Comparison of ENCODE assay signal across 24 cellular contexts in the genomic region with DNA sequence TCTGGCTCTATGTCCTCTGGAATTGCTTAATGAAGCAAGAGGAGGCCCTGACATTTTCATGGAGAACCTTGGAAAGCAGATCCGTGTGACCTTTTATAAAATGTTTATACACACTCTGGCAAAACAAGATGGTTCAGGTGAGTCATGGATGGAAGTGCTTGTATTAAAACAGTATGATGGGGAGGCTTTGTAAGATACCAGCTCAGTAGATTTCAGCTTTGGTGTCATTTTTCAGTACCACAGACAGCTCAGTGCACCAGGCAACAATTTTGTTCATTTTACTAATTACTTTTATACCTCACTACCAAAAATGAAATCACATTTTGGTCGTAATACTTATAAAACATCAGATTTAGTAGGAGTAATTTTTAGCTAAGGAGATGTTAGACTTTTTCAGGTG. TPM values are rescaled to one million over a fixed set of nuclear protein-coding genes. Genes with fewer than 3 reads are reported as not detected.
DNase-seq lines count a peak whose midpoint lies in the region; ATAC-seq and TF ChIP-seq lines count a peak whose summit lies in the region.
"Had no signal": no experiment of that assay in that cellular context is flagged by ENCODE, and none has a peak within 500 bp of the region (broad histone marks: within the 10 kb centered on the region; RNA-seq: fewer than 3 reads in every experiment).

No MANE protein-coding gene starts in this region.

- H3F3A ChIP-seq in SK-N-SH (replicated peaks; ENCODE audit: insufficient read depth): no peaks in the 10 kb centered on the region

- no peak overlapping the region for H2AFZ ChIP-seq in SK-N-SH (ENCODE audit: low read depth)

- TF ChIP-seq RAD21 in SK-N-SH (IDR thresholded peaks at IDR 0.05; ENCODE audit: low read length): no peak

- H3K4me1 ChIP-seq in SK-N-SH (ENCODE audit: control insufficient read depth in 1 of 2, insufficient read depth in 2 of 2, low read depth in 1 of 2, low read length in 1 of 2): no peaks in the 10 kb centered on the region
- H3K4me1 ChIP-seq in effector memory CD4-positive, alpha-beta T cell (ENCODE audit: control insufficient read depth, insufficient read depth, low read length, poor library complexity, severe bottlenecking): no peaks in the 10 kb centered on the region
- H3K4me1 ChIP-seq: uterus had no signal

- H4K20me1 ChIP-seq in SK-N-SH (ENCODE audit: insufficient read depth): 0 out of 2 replicates have a peak, but pooled peaks cover 2% of the 10 kb centered on the region

- TF ChIP-seq CTCF in SK-N-SH (IDR thresholded peaks at IDR 0.05) (no peak), GM13976 (IDR thresholded peaks at IDR 0.05; ENCODE audit: borderline replicate concordance, control extremely low read depth, extremely low read depth, insufficient read depth, missing control alignments) (no peak)

- H3K9me3 ChIP-seq in SK-N-SH: no peaks in the 10 kb centered on the region
- H3K9me3 ChIP-seq in effector memory CD4-positive, alpha-beta T cell (ENCODE audit: control insufficient read depth, low read length): no peaks in the 10 kb centered on the region
- H3K9me3 ChIP-seq: neutrophil, uterus had no signal

- peaks cover 22% of the 10 kb centered on the region for H3K27me3 ChIP-seq in SK-N-SH (ENCODE audit: insufficient read depth)
- peaks cover 6% of the 10 kb centered on the region for H3K27me3 ChIP-seq in effector memory CD4-positive, alpha-beta T cell (replicated peaks; ENCODE audit: control insufficient read depth, insufficient read depth, low read length, poor library complexity, severe bottlenecking)
- H3K27me3 ChIP-seq: uterus had no signal

- no peak for ATAC-seq in SK-N-SH treated with all-trans-retinoic acid at 6 μM for 48 hours
- ATAC-seq: activated naive CD4-positive, alpha-beta T cell treated with anti-CD3 and anti-CD28 coated beads, Interleukin-2, amount 50 U/mL, for 72 hours; esophagus mucosa; left ventricle myocardium superior had no signal

- no peak for DNase-seq in SK-N-SH
- peak; percentile 48 for DNase-seq in dermis blood vessel endothelial cell
- peak; percentile 11 for DNase-seq in renal cortical epithelial cell (ENCODE audit: low read depth)
- no peak for DNase-seq in effector memory CD4-positive, alpha-beta T cell
- DNase-seq in NCI-H1417 (lab: John Stamatoyannopoulos, UW): no peak
- DNase-seq in GM13976 (ENCODE audit: low spot score): no peak
- DNase-seq: activated B cell treated with CpG ODN at 0.5 μM for 24 hours; activated CD8-positive, alpha-beta memory T cell treated with anti-CD3 and anti-CD28 coated beads for 24 hours; activated T-cell treated with anti-CD3 and anti-CD28 coated beads, Interleukin-2, amount 50 U/mL, for 48 hours; brain microvascular endothelial cell; glutamatergic neuron; left ventricle myocardium superior; NCI-H1105; NCI-H524; SHP77 treated with DMSO at 0.1 percent for 48 hours; substantia nigra; uterus had no signal

- in situ Hi-C loops in GM13976 (cut with MboI; ENCODE audit: low sequenced_read_pairs, unreplicated experiment): no loop called here

- POLR2A ChIA-PET in SK-N-SH (lab: Yijun Ruan, JAX): no interaction called here

- H3K79me2 ChIP-seq in SK-N-SH (ENCODE audit: insufficient read depth): no peaks in the 10 kb centered on the region

- H3K4me3 ChIP-seq in SK-N-SH (ENCODE audit: low read depth in 2 of 2, low read length in 1 of 2): no peak overlapping the region
- H3K4me3 ChIP-seq in effector memory CD4-positive, alpha-beta T cell (ENCODE audit: insufficient read depth, low read depth, low read length, poor library complexity, severe bottlenecking): no peak overlapping the region
- H3K4me3 ChIP-seq: uterus had no signal

- CTCF ChIA-PET in SK-N-SH (lab: Yijun Ruan, JAX): no interaction called here

- H3K9ac ChIP-seq in SK-N-SH: no peak overlapping the region

- H3K4me2 ChIP-seq in SK-N-SH: no peak overlapping the region

- H3K36me3 ChIP-seq in SK-N-SH (replicated peaks in 1 of 2; ENCODE audit: control insufficient read depth in 1 of 2, insufficient read depth in 2 of 2, low read length in 1 of 2): no peaks in the 10 kb centered on the region
- H3K36me3 ChIP-seq in effector memory CD4-positive, alpha-beta T cell (ENCODE audit: control insufficient read depth, insufficient read depth, low read length): no peaks in the 10 kb centered on the region
- H3K36me3 ChIP-seq: brain microvascular endothelial cell, neutrophil, uterus had no signal

- TF ChIP-seq EP300 in SK-N-SH (IDR thresholded peaks at IDR 0.05; ENCODE audit: borderline replicate concordance in 1 of 2, low read depth in 1 of 2, low read length in 1 of 2): no peak

- H3K27ac ChIP-seq in SK-N-SH (ENCODE audit: low read depth in 2 of 2, low read length in 1 of 2): no peak overlapping the region
- no peak overlapping the region for H3K27ac ChIP-seq in effector memory CD4-positive, alpha-beta T cell (ENCODE audit: insufficient read depth, low read length, poor library complexity, severe bottlenecking)
- H3K27ac ChIP-seq: brain microvascular endothelial cell, C4-2B, neutrophil, uterus had no signal

- H3K9me2 ChIP-seq in SK-N-SH: 0 out of 2 replicates have a peak, but pooled peaks cover 3% of the 10 kb centered on the region

- 7% methylated on average over 2 of the region's 2 CpGs for WGBS in SK-N-SH (ENCODE audit: low lambda C conversion rate)

TF ChIP-seq in SK-N-SH treated with all-trans-retinoic acid at 6 μM for 48 hours, 23 proteins besides CTCF, POLR2A, EP300 and RAD21:
- TF ChIP-seq, protein P1, sequence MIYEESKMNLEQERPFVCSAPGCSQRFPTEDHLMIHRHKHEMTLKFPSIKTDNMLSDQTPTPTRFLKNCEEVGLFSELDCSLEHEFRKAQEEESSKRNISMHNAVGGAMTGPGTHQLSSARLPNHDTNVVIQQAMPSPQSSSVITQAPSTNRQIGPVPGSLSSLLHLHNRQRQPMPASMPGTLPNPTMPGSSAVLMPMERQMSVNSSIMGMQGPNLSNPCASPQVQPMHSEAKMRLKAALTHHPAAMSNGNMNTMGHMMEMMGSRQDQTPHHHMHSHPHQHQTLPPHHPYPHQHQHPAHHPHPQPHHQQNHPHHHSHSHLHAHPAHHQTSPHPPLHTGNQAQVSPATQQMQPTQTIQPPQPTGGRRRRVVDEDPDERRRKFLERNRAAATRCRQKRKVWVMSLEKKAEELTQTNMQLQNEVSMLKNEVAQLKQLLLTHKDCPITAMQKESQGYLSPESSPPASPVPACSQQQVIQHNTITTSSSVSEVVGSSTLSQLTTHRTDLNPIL (CRISPR knock-in tag; IDR thresholded peaks at IDR 0.05; ENCODE audit: low read depth): no peak
- no peak for TF ChIP-seq ZNF70 (CRISPR knock-in tag; IDR thresholded peaks at IDR 0.05)
- TF ChIP-seq ISL1 (CRISPR knock-in tag; IDR thresholded peaks at IDR 0.05): no peak

TF ChIP-seq in PFSK-1, 5 proteins besides CTCF, POLR2A, EP300 and RAD21:
- TF ChIP-seq SIN3A (IDR thresholded peaks at IDR 0.05; ENCODE audit: borderline replicate concordance, insufficient read depth, low read length) (no peak), FOXP2 (optimal IDR thresholded peaks at IDR 0.05; ENCODE audit: borderline replicate concordance, extremely low read depth, extremely low read length, insufficient read depth) (no peak), POLR2AphosphoS5 (IDR thresholded peaks at IDR 0.05; ENCODE audit: low read depth, low read length) (no peak), TAF1 (IDR thresholded peaks at IDR 0.05; ENCODE audit: borderline replicate concordance, insufficient read depth, low read length) (no peak)
- TF ChIP-seq, protein P2, sequence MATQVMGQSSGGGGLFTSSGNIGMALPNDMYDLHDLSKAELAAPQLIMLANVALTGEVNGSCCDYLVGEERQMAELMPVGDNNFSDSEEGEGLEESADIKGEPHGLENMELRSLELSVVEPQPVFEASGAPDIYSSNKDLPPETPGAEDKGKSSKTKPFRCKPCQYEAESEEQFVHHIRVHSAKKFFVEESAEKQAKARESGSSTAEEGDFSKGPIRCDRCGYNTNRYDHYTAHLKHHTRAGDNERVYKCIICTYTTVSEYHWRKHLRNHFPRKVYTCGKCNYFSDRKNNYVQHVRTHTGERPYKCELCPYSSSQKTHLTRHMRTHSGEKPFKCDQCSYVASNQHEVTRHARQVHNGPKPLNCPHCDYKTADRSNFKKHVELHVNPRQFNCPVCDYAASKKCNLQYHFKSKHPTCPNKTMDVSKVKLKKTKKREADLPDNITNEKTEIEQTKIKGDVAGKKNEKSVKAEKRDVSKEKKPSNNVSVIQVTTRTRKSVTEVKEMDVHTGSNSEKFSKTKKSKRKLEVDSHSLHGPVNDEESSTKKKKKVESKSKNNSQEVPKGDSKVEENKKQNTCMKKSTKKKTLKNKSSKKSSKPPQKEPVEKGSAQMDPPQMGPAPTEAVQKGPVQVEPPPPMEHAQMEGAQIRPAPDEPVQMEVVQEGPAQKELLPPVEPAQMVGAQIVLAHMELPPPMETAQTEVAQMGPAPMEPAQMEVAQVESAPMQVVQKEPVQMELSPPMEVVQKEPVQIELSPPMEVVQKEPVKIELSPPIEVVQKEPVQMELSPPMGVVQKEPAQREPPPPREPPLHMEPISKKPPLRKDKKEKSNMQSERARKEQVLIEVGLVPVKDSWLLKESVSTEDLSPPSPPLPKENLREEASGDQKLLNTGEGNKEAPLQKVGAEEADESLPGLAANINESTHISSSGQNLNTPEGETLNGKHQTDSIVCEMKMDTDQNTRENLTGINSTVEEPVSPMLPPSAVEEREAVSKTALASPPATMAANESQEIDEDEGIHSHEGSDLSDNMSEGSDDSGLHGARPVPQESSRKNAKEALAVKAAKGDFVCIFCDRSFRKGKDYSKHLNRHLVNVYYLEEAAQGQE (IDR thresholded peaks at IDR 0.05; ENCODE audit: insufficient read depth in 1 of 2, low read depth in 2 of 2, low read length in 2 of 2): peak; percentile 66 to 87

RNA-seq across cellular contexts. Expression of a gene that starts 5.2 kb away (rescaled TPM):
- polyA plus RNA-seq in SK-N-SH (2012; rRNA removed): not detected in 2 replicates
- 0.01 TPM in 1 of 2 replicates, not detected in the other for polyA plus RNA-seq in SK-N-SH (2012; cell fraction: cytosol; rRNA removed)
- not detected in 2 replicates for polyA plus RNA-seq in SK-N-SH (2012; cell fraction: nucleus; rRNA removed)
- polyA plus RNA-seq in PFSK-1 (2012; ENCODE audit: insufficient read length, low read depth): not detected
- total RNA-seq in dermis blood vessel endothelial cell (0.79 and 1.4 TPM in 2 replicates), renal cortical epithelial cell (0.20 TPM in 1 of 2 replicates, not detected in the other)
- total RNA-seq: activated B cell treated with CpG ODN at 0.5 μM for 24 hours; activated naive CD4-positive, alpha-beta T cell treated with anti-CD3 and anti-CD28 coated beads, Interleukin-2, amount 50 U/mL, for 72 hours; T-helper 2 cell treated with Interferon-gamma antibody and Interleukin-4, amounts not matched to agents 100 ng/mL and 5 ng/mL, for 36 hours had no signal

Comparison
In these comparisons a context has a peak if more than half of its experiments do, and no peak if none do; other contexts are left out.
1. DNase-seq: peak in dermis blood vessel endothelial cell (single experiment) and renal cortical epithelial cell (single experiment); none in SK-N-SH (single experiment), effector memory CD4-positive, alpha-beta T cell (0 of 3), NCI-H1417 (0 of 3) and GM13976 (single experiment).